12 cellular contexts compared by ENCODE assay signal in genomic region chr4:37908488-37909343, GRCh38. TPM values are rescaled to one million over a fixed set of nuclear protein-coding genes. Genes with fewer than 3 reads are reported as not detected.
DNase-seq lines count a peak whose midpoint lies in the region; TF ChIP-seq lines count a peak whose summit lies in the region.
"Had no signal": no experiment of that assay in that cellular context is flagged by ENCODE, and none has a peak within 500 bp of the region (broad histone marks: within the 10 kb centered on the region; RNA-seq: fewer than 3 reads in every experiment).

No MANE protein-coding gene starts in this region.

- no peak overlapping the region for H3K4me3 Mint-ChIP-seq in osteocyte (ENCODE audit: unreplicated experiment)
- H3K4me3 Mint-ChIP-seq: natural killer cell had no signal

- peaks cover 0 to 19% of the 10 kb centered on the region in 2 donors for H3K4me1 ChIP-seq in ascending aorta

- intact Hi-C loops in ascending aorta (cut with DNase I), result loop anchor here (2.0 to 5.0 kb wide), 2 partner anchors 18 to 69 kb away; partner anchors contain the start of gene TBC1D1

- H3K27ac Mint-ChIP-seq in osteocyte (ENCODE audit: unreplicated experiment), result peak overlapping the region; percentile 62

- H3K36me3 Mint-ChIP-seq in osteocyte (ENCODE audit: unreplicated experiment), result no peaks in the 10 kb centered on the region
- H3K36me3 Mint-ChIP-seq: natural killer cell had no signal

- H3K9me3 Mint-ChIP-seq in osteocyte (ENCODE audit: unreplicated experiment), result no peaks in the 10 kb centered on the region
- H3K9me3 Mint-ChIP-seq: natural killer cell had no signal

- no peaks in the 10 kb centered on the region for H3K9me3 ChIP-seq in ascending aorta

- TF ChIP-seq CTCF in ascending aorta (IDR thresholded peaks at IDR 0.05) (no peak), osteocyte (IDR thresholded peaks at IDR 0.05) (no peak)

- no peaks in the 10 kb centered on the region for H3K27me3 ChIP-seq in ascending aorta

- H3K36me3 ChIP-seq in ascending aorta, result no peaks in the 10 kb centered on the region

- peak overlapping the region; percentile 82 to 85 for H3K27ac ChIP-seq in ascending aorta

- DNase-seq in AG08396 (ENCODE audit: low spot score), result peak; percentile 45
- no peak for DNase-seq in ascending aorta (ENCODE audit: low spot score in 2 of 2)
- peak; percentile 29 for DNase-seq in glomerular visceral epithelial cell (ENCODE audit: extremely low spot score)
- DNase-seq in osteocyte (ENCODE audit: extremely low spot score, unreplicated experiment), result no peak
- DNase-seq in NCI-H1417 (lab: John Stamatoyannopoulos, UW), result no peak
- no peak for DNase-seq in GM19240 (ENCODE audit: insufficient read length, low spot score)
- DNase-seq in SW 1271 (lab: John Stamatoyannopoulos, UW), result no peak
- no peak for DNase-seq in activated effector memory CD4-positive, alpha-beta T cell treated with anti-CD3 and anti-CD28 coated beads, Interleukin-2, amount 50 U/mL, for 16 hours
- DNase-seq: activated T-cell treated with anti-CD3 and anti-CD28 coated beads for 4 hours, natural killer cell, NCI-H2029, trophoblast cell had no signal

- H3K27me3 Mint-ChIP-seq in osteocyte (ENCODE audit: unreplicated experiment), result peaks cover 20% of the 10 kb centered on the region

- peaks cover 15% of the 10 kb centered on the region for H3K4me1 Mint-ChIP-seq in osteocyte (ENCODE audit: unreplicated experiment)

- peak overlapping the region; percentile 34 to 54 for H3K4me3 ChIP-seq in ascending aorta

RNA-seq across cellular contexts. Expression of gene TBC1D1, which starts 17.8 kb away (rescaled TPM):
- total RNA-seq in ascending aorta (132 TPM), osteocyte (46.2 and 46.9 TPM in 2 replicates)

RNA-seq across cellular contexts. Expression of gene PTTG2, which starts 51.5 kb away (rescaled TPM):
- total RNA-seq in ascending aorta (not detected), osteocyte (not detected in 2 replicates)

Comparison
In these comparisons a context has a peak if more than half of its experiments do, and no peak if none do; other contexts are left out.
1. DNase-seq: peak in AG08396 (single experiment) and glomerular visceral epithelial cell (single experiment); none in ascending aorta (0 of 2), osteocyte (single experiment), NCI-H1417 (0 of 3), GM19240 (single experiment), SW 1271 (0 of 2) and activated effector memory CD4-positive, alpha-beta T cell treated with anti-CD3 and anti-CD28 coated beads, Interleukin-2, amount 50 U/mL, for 16 hours (single experiment).